Comparison of ENCODE assay signal across 10 cellular contexts in the genomic region with DNA sequence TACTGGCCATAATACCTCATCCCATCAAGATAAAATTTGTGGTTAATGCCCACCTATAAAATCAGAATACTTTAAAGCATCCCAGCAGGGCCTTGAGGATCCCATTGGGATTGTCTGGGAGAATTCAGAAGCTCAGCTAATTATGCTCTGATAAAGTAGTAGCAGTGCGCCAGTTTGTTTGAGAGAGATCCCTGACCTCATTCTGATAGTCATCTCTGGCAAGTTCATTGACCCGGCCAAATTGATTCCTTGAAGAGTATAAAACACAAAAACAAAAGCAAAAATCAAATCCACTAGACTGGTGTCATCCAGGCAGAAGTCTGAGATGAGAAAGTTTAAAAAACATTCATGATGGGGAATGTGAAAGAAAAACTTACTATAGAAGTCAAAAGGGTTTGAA. TPM values are rescaled to one million over a fixed set of nuclear protein-coding genes. Genes with fewer than 3 reads are reported as not detected.
"Had no signal": no experiment of that assay in that cellular context is flagged by ENCODE, and none has a peak within 500 bp of the region (broad histone marks: within the 10 kb centered on the region; RNA-seq: fewer than 3 reads in every experiment).

No MANE protein-coding gene starts in this region.

- H3K9me3 Mint-ChIP-seq: HFFc6 had no signal

- H3K4me1 ChIP-seq: HAP-1 had no signal

- H3K9me3 ChIP-seq: HAP-1 had no signal

- H3K27ac ChIP-seq: HL-60 had no signal

- DNase-seq: GOT3, HFFc6, IMR-90 had no signal

- ATAC-seq: HCT116, K562 had no signal

- FAIRE-seq: K562 had no signal

- H3K4me3 ChIP-seq: HAP-1, K562 had no signal

- H3K27ac Mint-ChIP-seq: HFFc6 had no signal

- H3K36me3 ChIP-seq: HAP-1 had no signal

- H3K4me3 Mint-ChIP-seq: HFFc6 had no signal

RNA-seq across cellular contexts. Expression of a gene that starts 14.1 kb away (rescaled TPM):
- total RNA-seq: H4, H7, HFFc6, HT1080, IMR-90, K562 had no signal
- polyA plus RNA-seq: IMR-90 had no signal

RNA-seq across cellular contexts. Expression of a gene that starts 14.3 kb away (rescaled TPM):
- total RNA-seq: H4, H7, HFFc6, HT1080, IMR-90, K562 had no signal
- polyA plus RNA-seq: IMR-90, K562 had no signal
